In the genomic region with DNA sequence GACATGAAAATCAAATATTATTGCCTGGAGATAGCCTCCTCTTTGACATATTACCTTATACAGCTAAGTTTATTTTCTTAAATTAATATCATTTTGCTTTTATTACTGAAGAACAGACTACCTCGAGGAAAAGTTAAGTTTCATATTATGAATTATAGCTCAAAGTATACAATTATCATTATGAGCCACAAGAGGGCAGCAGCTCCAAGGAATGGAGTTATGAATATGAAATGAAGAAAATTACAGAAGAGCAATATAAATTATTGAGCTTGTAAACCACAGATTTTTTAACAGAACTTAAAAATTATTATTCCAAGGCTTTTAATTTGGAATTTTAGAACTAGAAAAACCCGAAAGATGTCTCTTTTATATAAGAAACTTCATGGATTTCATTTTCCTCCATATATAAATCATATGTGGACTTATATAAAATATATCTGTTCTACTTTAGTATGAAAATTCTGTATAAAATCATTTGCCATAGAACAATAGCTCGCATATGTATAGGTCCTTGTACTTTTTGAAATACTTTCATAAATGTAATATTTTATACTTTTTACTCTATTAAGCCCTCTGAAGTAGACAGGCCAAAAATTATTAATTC, we compare ENCODE assay signal across 8 cellular contexts. TPM values are rescaled to one million over a fixed set of nuclear protein-coding genes. Genes with fewer than 3 reads are reported as not detected.
A peak's percentile ranks its signal among the peaks of the same experiment; 100 is the strongest.
DNase-seq lines count a peak whose midpoint lies in the region; ATAC-seq and TF ChIP-seq lines count a peak whose summit lies in the region.

No MANE protein-coding gene starts in this region.

- WGBS in heart left ventricle, 4 donors = 4 to 8% (median 6%) methylated on average over 3 of the region's 3 CpGs
- WGBS in smooth muscle cell (ENCODE audit: low lambda C conversion rate) = 25% methylated on average over 3 of the region's 3 CpGs

- peaks cover 0 to 2% (median 0%) of the 10 kb centered on the region in 12 donors for H3K4me1 ChIP-seq in heart left ventricle
- no peaks in the 10 kb centered on the region for H3K4me1 ChIP-seq in foreskin keratinocyte
- H3K4me1 ChIP-seq in smooth muscle cell (ENCODE audit: low read depth) = peaks cover 17% of the 10 kb centered on the region

- H3K4me3 ChIP-seq in heart left ventricle (no peak overlapping the region), smooth muscle cell (peak overlapping the region; percentile 24)

- peak overlapping the region; percentile 6 for H2AFZ ChIP-seq in smooth muscle cell (ENCODE audit: low read depth)

- DNase-seq in heart left ventricle (no peak), Right ventricle myocardium superior (no peak), HEK293T (ENCODE audit: extremely low spot score) (peak; percentile 12), NCI-H146 treated with DMSO at 0.1 percent for 48 hours (lab: John Stamatoyannopoulos, UW; ENCODE audit: unreplicated experiment) (peak; percentile 23), foreskin keratinocyte (peak; percentile 2 to 18), smooth muscle cell (lab: John Stamatoyannopoulos, UW; ENCODE audit: unreplicated experiment) (no peak)
- DNase-seq in activated CD4-positive, alpha-beta T cell treated with anti-CD3 and anti-CD28 coated beads for 48 hours = peak; percentile 13

- H3F3A ChIP-seq in smooth muscle cell (ENCODE audit: low read depth) = peaks cover 6% of the 10 kb centered on the region

- H3K9ac ChIP-seq in smooth muscle cell (ENCODE audit: low read depth) = no peak overlapping the region

- POLR2A ChIA-PET in HEK293T (lab: Yijun Ruan, JAX) = interaction anchor here (1.0 kb wide), 1 partner anchor 255 kb away, joined by 3 read pairs; a partner anchor contains a TSS

- no peaks in the 10 kb centered on the region for H4K20me1 ChIP-seq in smooth muscle cell (ENCODE audit: low read depth)

- H3K27me3 ChIP-seq in heart left ventricle = peaks cover 0 to 4% (median 0%) of the 10 kb centered on the region in 9 donors
- H3K27me3 ChIP-seq in foreskin keratinocyte = peaks cover 18% of the 10 kb centered on the region
- no peaks in the 10 kb centered on the region for H3K27me3 ChIP-seq in smooth muscle cell (ENCODE audit: low read depth)

- no peak for TF ChIP-seq POLR2A in heart left ventricle (IDR thresholded peaks at IDR 0.05)

- peak overlapping the region; percentile 63 for H3K4me2 ChIP-seq in smooth muscle cell

- TF ChIP-seq CTCF in heart left ventricle (IDR thresholded peaks at IDR 0.05) (peak; percentile 67 to 89 (median 80)), foreskin keratinocyte (conservative IDR thresholded peaks at IDR 0.05) (peak; percentile 80), smooth muscle cell (IDR thresholded peaks at IDR 0.05; ENCODE audit: borderline replicate concordance, insufficient read depth, poor library complexity, severe bottlenecking) (peak; percentile 77)

- ATAC-seq in heart left ventricle (no peak), Right ventricle myocardium superior (ENCODE audit: poor library complexity) (no peak), foreskin keratinocyte (peak; percentile 60), HG02571 (IDR thresholded peaks at IDR 0.05; ENCODE audit: unreplicated experiment) (no peak)

- H3K27ac ChIP-seq in heart left ventricle (no peak overlapping the region), foreskin keratinocyte (no peak overlapping the region), smooth muscle cell (ENCODE audit: low read depth) (no peak overlapping the region)

- peaks cover 0 to 8% (median 0%) of the 10 kb centered on the region in 12 donors for H3K9me3 ChIP-seq in heart left ventricle
- no peaks in the 10 kb centered on the region for H3K9me3 ChIP-seq in smooth muscle cell (replicated peaks; ENCODE audit: low read depth)

- intact Hi-C loops in heart left ventricle (cut with DNase I) (loop anchor here (2.0 to 10.0 kb wide), 7 partner anchors 41 to 381 kb away; a partner anchor contains a TSS), Right ventricle myocardium superior (cut with DNase I) (loop anchor here (5.0 kb wide), 1 partner anchor 378 kb away; no protein-coding TSS in a partner anchor)

- H3K79me2 ChIP-seq in smooth muscle cell (ENCODE audit: low read depth) = no peaks in the 10 kb centered on the region

- CTCF ChIA-PET in HEK293T (lab: Yijun Ruan, JAX) = interaction anchor here (0.6 to 1.1 kb wide), 7 partner anchors 8 to 130 kb away, joined by 3 to 5 read pairs (median 4); no protein-coding TSS in a partner anchor

- H3K36me3 ChIP-seq in heart left ventricle = no peaks in the 10 kb centered on the region
- no peaks in the 10 kb centered on the region for H3K36me3 ChIP-seq in smooth muscle cell (ENCODE audit: low read depth)

TF ChIP-seq in HEK293T, 16 proteins besides CTCF, POLR2A, EP300 and RAD21:
- TF ChIP-seq, protein P1, sequence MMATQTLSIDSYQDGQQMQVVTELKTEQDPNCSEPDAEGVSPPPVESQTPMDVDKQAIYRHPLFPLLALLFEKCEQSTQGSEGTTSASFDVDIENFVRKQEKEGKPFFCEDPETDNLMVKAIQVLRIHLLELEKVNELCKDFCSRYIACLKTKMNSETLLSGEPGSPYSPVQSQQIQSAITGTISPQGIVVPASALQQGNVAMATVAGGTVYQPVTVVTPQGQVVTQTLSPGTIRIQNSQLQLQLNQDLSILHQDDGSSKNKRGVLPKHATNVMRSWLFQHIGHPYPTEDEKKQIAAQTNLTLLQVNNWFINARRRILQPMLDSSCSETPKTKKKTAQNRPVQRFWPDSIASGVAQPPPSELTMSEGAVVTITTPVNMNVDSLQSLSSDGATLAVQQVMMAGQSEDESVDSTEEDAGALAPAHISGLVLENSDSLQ (IDR thresholded peaks at IDR 0.05) = no peak
TF ChIP-seq in HEK293T: peak in this region for 0.

RNA-seq across cellular contexts. Expression of a gene that starts 40.1 kb away (rescaled TPM):
- total RNA-seq in heart left ventricle (1 to 10 TPM in 1 of 9 donors, under 1 TPM in 8; 0.24 to 1.3 (median 0.63) TPM), Right ventricle myocardium superior (0.30 TPM), foreskin keratinocyte (0.04 and 0.07 TPM in 2 replicates), smooth muscle cell (2.1 and 2.4 TPM in 2 replicates)
- polyA plus RNA-seq in heart left ventricle (under 1 TPM in 1 of 2 donors, not detected in 1; 0.19 TPM), foreskin keratinocyte (0.01 TPM in 1 of 2 replicates, not detected in the other), smooth muscle cell (0.58 and 0.83 TPM in 2 replicates)

Comparison
In these comparisons a context has a peak if more than half of its experiments do, and no peak if none do; other contexts are left out.
1. DNase-seq: peak in HEK293T (single experiment), NCI-H146 treated with DMSO at 0.1 percent for 48 hours (single experiment), activated CD4-positive, alpha-beta T cell treated with anti-CD3 and anti-CD28 coated beads for 48 hours (single experiment) and foreskin keratinocyte (2 of 2); none in heart left ventricle (0 of 5), Right ventricle myocardium superior (single experiment) and smooth muscle cell (single experiment).
2. Peak in every context shown above with its lines, with median percentiles within 50 percentile points of each other: CTCF ChIP-seq.